In the genomic region with DNA sequence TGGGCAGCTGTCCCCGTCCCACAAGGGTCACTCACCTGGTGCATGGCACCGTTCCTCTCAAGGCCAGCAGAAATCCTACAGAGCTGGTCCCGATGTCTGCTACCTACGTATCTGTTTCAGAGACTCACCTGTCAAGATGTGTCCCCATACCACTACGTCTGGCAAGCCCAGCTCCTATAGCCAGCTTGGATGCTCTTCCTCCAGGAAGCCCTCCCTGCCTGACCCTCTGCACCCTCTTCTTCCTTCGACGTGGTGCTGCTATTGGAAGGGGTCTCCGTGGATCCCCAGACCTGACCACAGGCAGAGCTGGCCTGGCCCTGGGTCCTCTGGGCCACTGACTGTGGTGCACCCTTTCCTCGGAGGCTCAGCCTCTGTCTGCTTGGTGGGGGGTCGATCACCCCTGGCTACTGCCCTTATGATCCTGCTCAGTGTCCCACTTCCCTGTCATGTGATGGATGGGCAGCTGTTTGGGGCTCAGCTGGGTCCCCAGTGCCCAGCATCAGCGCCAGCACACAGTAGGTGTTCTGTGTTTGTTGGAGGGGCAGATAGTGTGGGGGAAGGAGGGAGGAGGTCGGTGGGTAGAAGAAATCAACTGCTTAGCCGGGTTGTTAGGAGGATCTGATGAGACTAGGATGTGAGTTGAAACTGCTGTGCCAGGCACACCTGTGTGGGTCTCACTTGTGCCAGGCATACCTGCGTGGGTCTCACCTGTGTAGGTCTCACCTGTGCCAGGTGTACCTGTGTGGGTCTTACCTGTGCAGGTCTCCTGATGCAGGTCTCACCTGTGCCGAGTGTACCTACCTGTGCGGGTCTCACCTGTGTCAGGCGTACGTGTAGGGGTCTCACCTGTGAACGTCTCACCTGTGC, we compare ENCODE assay signal across 29 cellular contexts. TPM values are rescaled to one million over a fixed set of nuclear protein-coding genes. Genes with fewer than 3 reads are reported as not detected.
A peak's percentile ranks its signal among the peaks of the same experiment; 100 is the strongest.
DNase-seq lines count a peak whose midpoint lies in the region; ATAC-seq, FAIRE-seq and TF ChIP-seq lines count a peak whose summit lies in the region.
"Had no signal": no experiment of that assay in that cellular context is flagged by ENCODE, and none has a peak within 500 bp of the region (broad histone marks: within the 10 kb centered on the region; RNA-seq: fewer than 3 reads in every experiment).

No MANE protein-coding gene starts in this region.

- FAIRE-seq in A549 (lab: Jason Lieb, UNC) (no peak), K562 (lab: Jason Lieb, UNC) (no peak), D721Med (lab: Jason Lieb, UNC) (no peak)
- FAIRE-seq: endometrium, HTR-8/SVneo, small intestine had no signal

- H3K27ac Mint-ChIP-seq in CD4-positive, alpha-beta memory T cell, result peak overlapping the region in 5 of 7 donors; percentile 27 to 79 (median 75)
- H3K27ac Mint-ChIP-seq in neural crest cell (ENCODE audit: unreplicated experiment) (no peak overlapping the region), chondrocyte (ENCODE audit: unreplicated experiment) (no peak overlapping the region)
- H3K27ac Mint-ChIP-seq: activated CD8-positive, alpha-beta T cell treated with anti-CD3 and anti-CD28 coated beads for 36 hours; CD14-positive monocyte; T-helper 1 cell treated with Interleukin-12 subunit alpha and Interleukin-12 subunit beta and Interleukin-4 antibody, amounts not matched to agents 30 μg/mL and 1 μg/mL, for 36 hours had no signal

- H3K27me3 ChIP-seq in CD4-positive, alpha-beta memory T cell (ENCODE audit: insufficient read depth, low read length), result no peaks in the 10 kb centered on the region
- H3K27me3 ChIP-seq in K562 (ENCODE audit: control insufficient read depth in 2 of 2, insufficient read depth in 2 of 2, low read length in 2 of 2), result no peaks in the 10 kb centered on the region
- H3K27me3 ChIP-seq: tibial nerve had no signal

- TF ChIP-seq EP300 in A549 (IDR thresholded peaks at IDR 0.05) (no peak), K562 (IDR thresholded peaks at IDR 0.05; ENCODE audit: low read length) (no peak)

- H4K20me1 ChIP-seq in K562 (replicated peaks; ENCODE audit: control insufficient read depth, insufficient read depth, low read length), result peaks cover 5% of the 10 kb centered on the region; the same call in 1 of the 2 replicates

- WGBS in A549 (ENCODE audit: missing lambda C conversion rate), result 87% methylated on average over 8 of the region's 19 CpGs
- 90% methylated on average over 13 of the region's 19 CpGs for WGBS in K562 (ENCODE audit: insufficient coverage, low coverage, missing lambda C conversion rate)

- H2AFZ ChIP-seq in K562 (ENCODE audit: low read depth, low read length), result no peak overlapping the region

- H3K4me3 Mint-ChIP-seq in CD4-positive, alpha-beta memory T cell, result no peak overlapping the region
- H3K4me3 Mint-ChIP-seq in neural crest cell, result peak overlapping the region; percentile 12
- no peak overlapping the region for H3K4me3 Mint-ChIP-seq in chondrocyte (ENCODE audit: unreplicated experiment)
- H3K4me3 Mint-ChIP-seq: activated CD8-positive, alpha-beta T cell treated with anti-CD3 and anti-CD28 coated beads for 36 hours; central memory CD8-positive, alpha-beta T cell; T-helper 1 cell treated with Interleukin-12 subunit alpha and Interleukin-12 subunit beta and Interleukin-4 antibody, amounts not matched to agents 30 μg/mL and 1 μg/mL, for 36 hours had no signal

- peaks cover 0 to under 1% (median under 1%) of the 10 kb centered on the region in 4 donors for H3K4me1 Mint-ChIP-seq in CD4-positive, alpha-beta memory T cell
- H3K4me1 Mint-ChIP-seq in neural crest cell (peaks cover 23% of the 10 kb centered on the region), chondrocyte (ENCODE audit: low read depth) (peaks cover 4% of the 10 kb centered on the region)

- H3K79me2 ChIP-seq in K562 (ENCODE audit: control insufficient read depth, insufficient read depth, low read length), result no peaks in the 10 kb centered on the region

- H3K4me2 ChIP-seq in A549 (no peak overlapping the region), K562 (ENCODE audit: insufficient read depth, low read length) (no peak overlapping the region)
- H3K4me2 ChIP-seq: KMS-11 had no signal

- no peak for DNase-seq in A549 (ENCODE audit: low read depth in 1 of 2, low spot score in 1 of 2)
- no peak for DNase-seq in CD4-positive, alpha-beta memory T cell
- DNase-seq in K562 (ENCODE audit: extremely low read depth in 1 of 4, low spot score in 3 of 4), result no peak
- DNase-seq in neural crest cell (ENCODE audit: low read depth, low spot score), result no peak
- DNase-seq in chondrocyte (ENCODE audit: low spot score), result no peak
- no peak for DNase-seq in D721Med (ENCODE audit: insufficient read length, low spot score)
- DNase-seq: activated CD4-positive, CD25-positive, alpha-beta regulatory T cell treated with anti-CD3 and anti-CD28 coated beads, Interleukin-2, amount 50 U/mL, for 72 hours; activated CD8-positive, alpha-beta T cell treated with anti-CD3 and anti-CD28 coated beads for 36 hours; activated effector memory CD4-positive, alpha-beta T cell treated with Interleukin-2 at 50 U/mL for 16 hours; dermis blood vessel endothelial cell; DMS 273 treated with DMSO at 0.1 percent for 48 hours; mesenchymal stem cell; NCI-H1417 treated with DMSO at 0.1 percent for 48 hours; NCI-H2081; NCI-H774; occipital lobe; small intestine; stimulated activated CD4-positive, alpha-beta T cell treated with anti-CD3 and anti-CD28 coated beads, Interleukin-2, amount 100 ng/mL, for 24 hours had no signal

- peaks cover 7 to 16% of the 10 kb centered on the region in 2 donors for H3K36me3 Mint-ChIP-seq in CD4-positive, alpha-beta memory T cell
- H3K36me3 Mint-ChIP-seq in neural crest cell (ENCODE audit: low read depth), result peaks cover 3% of the 10 kb centered on the region
- H3K36me3 Mint-ChIP-seq in chondrocyte (ENCODE audit: low read depth), result peaks cover 1% of the 10 kb centered on the region
- H3K36me3 Mint-ChIP-seq: CD14-positive monocyte had no signal

- BruUV-seq in K562 (replicated peaks; lab: Mats Ljungman, UMichigan), result no TSS peak

- no peaks in the 10 kb centered on the region for H3K9me3 Mint-ChIP-seq in CD4-positive, alpha-beta memory T cell
- H3K9me3 Mint-ChIP-seq in neural crest cell (no peaks in the 10 kb centered on the region), chondrocyte (ENCODE audit: low read depth) (no peaks in the 10 kb centered on the region)
- H3K9me3 Mint-ChIP-seq: activated CD8-positive, alpha-beta T cell treated with anti-CD3 and anti-CD28 coated beads for 36 hours; T-helper 1 cell treated with Interleukin-12 subunit alpha and Interleukin-12 subunit beta and Interleukin-4 antibody, amounts not matched to agents 30 μg/mL and 1 μg/mL, for 36 hours had no signal

- TF ChIP-seq RAD21 in A549 (conservative IDR thresholded peaks at IDR 0.05 in 1 of 2, IDR thresholded peaks at IDR 0.05 in 1 of 2) (no peak), K562 (CRISPR knock-in tag; conservative IDR thresholded peaks at IDR 0.05 in 1 of 2, IDR thresholded peaks at IDR 0.05 in 1 of 2) (no peak)

- CTCF ChIA-PET in A549 (lab: Yijun Ruan, JAX) (interaction anchor here (0.6 to 2.6 kb wide), 4 partner anchors 16 to 419 kb away, joined by 3 to 10 read pairs (median 3); no protein-coding TSS in a partner anchor), K562 (lab: Yijun Ruan, JAX; ENCODE audit: low intra/inter-chr PET ratio) (no interaction called here)
- CTCF ChIA-PET in CD4-positive, alpha-beta memory T cell (lab: Charles Lee; ENCODE audit: partially characterized antibody), result interaction anchor here (1.1 to 8.1 kb wide), 2 partner anchors 34 to 46 kb away, joined by 3 to 91 read pairs; no protein-coding TSS in a partner anchor

- POLR2A ChIA-PET in A549 (lab: Yijun Ruan, JAX), result no interaction called here
- POLR2A ChIA-PET in CD4-positive, alpha-beta memory T cell (lab: Charles Lee; ENCODE audit: partially characterized antibody), result no interaction called here
- POLR2A ChIA-PET in K562 (lab: Yijun Ruan, JAX), result interaction anchor here (0.6 to 1.4 kb wide), 3 partner anchors 26 to 332 kb away, joined by 3 to 5 read pairs (median 3); no protein-coding TSS in a partner anchor

- TF ChIP-seq POLR2A in A549 (IDR thresholded peaks at IDR 0.05; ENCODE audit: low read length) (no peak), K562 (conservative IDR thresholded peaks at IDR 0.05) (no peak)

- intact Hi-C loops in CD4-positive, alpha-beta memory T cell (cut with micrococcal nuclease), result no loop called here
- intact Hi-C loops in K562 (cut with micrococcal nuclease), result no loop called here

- H3K9ac ChIP-seq in K562 (ENCODE audit: insufficient read depth in 1 of 2, low read depth in 2 of 2, low read length in 2 of 2), result no peak overlapping the region
- H3K9ac ChIP-seq: KMS-11 had no signal

- H3K36me3 ChIP-seq in CD4-positive, alpha-beta memory T cell (ENCODE audit: insufficient read depth, low read length), result peaks cover 4% of the 10 kb centered on the region
- peaks cover 6% of the 10 kb centered on the region; the same call in 2 of the 3 replicates for H3K36me3 ChIP-seq in K562 (ENCODE audit: control insufficient read depth, insufficient read depth, low read length)
- H3K36me3 ChIP-seq: gastroesophageal sphincter had no signal

- no peak for TF ChIP-seq CTCF in A549 (IDR thresholded peaks at IDR 0.05)
- TF ChIP-seq CTCF in K562 (IDR thresholded peaks at IDR 0.05 in 2 of 3, conservative IDR thresholded peaks at IDR 0.05 in 1 of 3; ENCODE audit: insufficient read depth in 2 of 3, low read depth in 1 of 3, low read length in 3 of 3), result no peak
- TF ChIP-seq CTCF in neural crest cell (conservative IDR thresholded peaks at IDR 0.05), result no peak
- TF ChIP-seq CTCF in chondrocyte (IDR thresholded peaks at IDR 0.05), result no peak
- TF ChIP-seq CTCF in D721Med (IDR thresholded peaks at IDR 0.05; ENCODE audit: insufficient read depth, missing control alignments), result no peak

- ATAC-seq in A549 (no peak), K562 (no peak), HG02840 (IDR thresholded peaks at IDR 0.05; ENCODE audit: low FRiP score, unreplicated experiment) (no peak)
- ATAC-seq: gastroesophageal sphincter had no signal

- H3K9me3 ChIP-seq in A549 (no peaks in the 10 kb centered on the region), K562 (replicated peaks; ENCODE audit: control insufficient read depth, insufficient read depth, low read depth, low read length) (no peaks in the 10 kb centered on the region)
- H3K9me3 ChIP-seq in CD4-positive, alpha-beta memory T cell (ENCODE audit: control insufficient read depth in 1 of 2, low read length in 2 of 2), result no peaks in the 10 kb centered on the region
- H3K9me3 ChIP-seq: gastroesophageal sphincter, tibial nerve had no signal

- H3K4me3 ChIP-seq in A549 (no peak overlapping the region), K562 (no peak overlapping the region)
- H3K4me3 ChIP-seq in CD4-positive, alpha-beta memory T cell (ENCODE audit: low read length in 2 of 2), result no peak overlapping the region

- no peaks in the 10 kb centered on the region for H3K27me3 Mint-ChIP-seq in CD4-positive, alpha-beta memory T cell
- H3K27me3 Mint-ChIP-seq in neural crest cell (ENCODE audit: low read depth), result no peaks in the 10 kb centered on the region
- no peaks in the 10 kb centered on the region for H3K27me3 Mint-ChIP-seq in chondrocyte (ENCODE audit: low read depth)
- H3K27me3 Mint-ChIP-seq: activated CD8-positive, alpha-beta T cell treated with anti-CD3 and anti-CD28 coated beads for 36 hours; central memory CD8-positive, alpha-beta T cell had no signal

- no peaks in the 10 kb centered on the region for H3K9me1 ChIP-seq in K562 (ENCODE audit: control insufficient read depth, insufficient read depth, low read length)

- in situ Hi-C loops in K562 (cut with MboI), result no loop called here

- H3K4me1 ChIP-seq in A549, result no peaks in the 10 kb centered on the region
- H3K4me1 ChIP-seq in CD4-positive, alpha-beta memory T cell (ENCODE audit: insufficient read depth, low read length), result no peaks in the 10 kb centered on the region
- peaks cover 0 to 19% of the 10 kb centered on the region in 2 experiments; a peak in 2 of 5 replicates for H3K4me1 ChIP-seq in K562 (replicated peaks in 1 of 2; ENCODE audit: control insufficient read depth in 2 of 2, insufficient read depth in 2 of 2, low read length in 2 of 2)

- H3K27ac ChIP-seq in A549, result no peak overlapping the region
- H3K27ac ChIP-seq in CD4-positive, alpha-beta memory T cell (ENCODE audit: low read depth, low read length), result no peak overlapping the region
- H3K27ac ChIP-seq in K562 (ENCODE audit: extremely low read depth, low read depth, low read length), result no peak overlapping the region
- H3K27ac ChIP-seq: KMS-11, RWPE1 had no signal

RNA-seq across cellular contexts. Expression of a gene that starts 21.7 kb away (rescaled TPM):
- polyA plus RNA-seq in A549 (2011; rRNA removed) (3.3 and 3.8 TPM in 2 replicates), A549 (2017; fragmentation: RNase III; extraction: RNeasy Plus Mini Kit Qiagen cat#74134 plus additional on column Dnase treatment) (1.2 to 1.5 TPM (median 1.4 TPM) in 3 replicates), K562 (2011; rRNA removed) (0.77 and 1.5 TPM in 2 replicates), K562 (2014; fragmentation: Illumina TruSeq; extraction: Trizol) (0.74 and 0.75 TPM in 2 replicates), K562 (2014; fragmentation: Nextera tagmentation; extraction: Ambion mirVana) (under 1 TPM; 0.15 to 0.18 TPM), K562 (2014; rRNA removed) (1.1 and 1.5 TPM in 2 replicates)
- 4.6 and 5.2 TPM in 2 replicates for polyA plus RNA-seq in A549 (2012; cell fraction: cytosol; rRNA removed)
- 16.2 and 18.8 TPM in 2 replicates for polyA plus RNA-seq in A549 (2012; cell fraction: nucleus; rRNA removed)
- polyA minus RNA-seq in A549 (2011; rRNA and poly(A)+ RNA removed), result 2.9 and 3.6 TPM in 2 replicates
- under 1 TPM in 1 of 2 experiments, not detected in 1; 0.67 TPM for total RNA-seq in CD4-positive, alpha-beta memory T cell
- polyA plus RNA-seq in CD4-positive, alpha-beta memory T cell, result not detected
- 8.0 and 13.9 TPM in 2 replicates for total RNA-seq in K562 (2011; cell fraction: chromatin; rRNA removed; ENCODE audit: low replicate concordance)
- total RNA-seq in K562 (2011; cell fraction: nucleolus; rRNA removed), result 5.8 and 7.1 TPM in 2 replicates
- 7.0 and 9.0 TPM in 2 replicates for total RNA-seq in K562 (2011; cell fraction: nucleoplasm; rRNA removed)
- total RNA-seq in K562 (2014; rRNA removed) (0.36 and 0.78 TPM in 2 replicates), K562 (2014; rRNA removed; fragmentation: Illumina TruSeq; extraction: Trizol) (0.26 and 0.62 TPM in 2 replicates), K562 (2015; rRNA removed; fragmentation: Illumina TruSeq; extraction: Trizol) (0.30 and 0.43 TPM in 2 replicates), K562 (2021) (1.5 and 2.2 TPM in 2 replicates), neural crest cell (0.61 and 0.96 TPM in 2 replicates), chondrocyte (0.25 to 0.58 TPM (median 0.51 TPM) in 3 replicates)
- 1.2 and 1.3 TPM in 2 replicates for polyA plus RNA-seq in K562 (2011; cell fraction: cytosol; rRNA removed)
- polyA plus RNA-seq in K562 (2011; cell fraction: nucleus; rRNA removed), result 2.4 and 3.8 TPM in 2 replicates
- 0.48 and 1.4 TPM in 2 replicates for polyA plus RNA-seq in K562 (2012)
- polyA minus RNA-seq in K562 (2011; rRNA and poly(A)+ RNA removed), result 0.18 and 0.42 TPM in 2 replicates
- not detected in 2 replicates for polyA minus RNA-seq in K562 (2011; cell fraction: cytosol; rRNA and poly(A)+ RNA removed)
- 0.54 and 1.4 TPM in 2 replicates for polyA minus RNA-seq in K562 (2011; cell fraction: nucleus; rRNA and poly(A)+ RNA removed)
- total RNA-seq: dermis blood vessel endothelial cell, H4 had no signal
- polyA plus RNA-seq: CD14-positive monocyte had no signal

RNA-seq across cellular contexts. Expression of a gene that starts 28.7 kb away (rescaled TPM):
- polyA plus RNA-seq in A549 (2011; rRNA removed), result 7.1 and 8.5 TPM in 2 replicates
- 14.8 and 25.1 TPM in 2 replicates for polyA plus RNA-seq in A549 (2012; cell fraction: cytosol; rRNA removed)
- 35.0 and 39.1 TPM in 2 replicates for polyA plus RNA-seq in A549 (2012; cell fraction: nucleus; rRNA removed)
- polyA plus RNA-seq in A549 (2017; fragmentation: RNase III; extraction: RNeasy Plus Mini Kit Qiagen cat#74134 plus additional on column Dnase treatment), result 15.7 to 19.5 TPM (median 17.7 TPM) in 3 replicates
- polyA minus RNA-seq in A549 (2011; rRNA and poly(A)+ RNA removed), result 9.0 and 12.0 TPM in 2 replicates
- 10 to 100 TPM; 45.9 to 46.5 TPM for total RNA-seq in CD4-positive, alpha-beta memory T cell
- polyA plus RNA-seq in CD4-positive, alpha-beta memory T cell, result 10 to 100 TPM; 45.1 to 74.0 TPM
- 27.6 and 71.3 TPM in 2 replicates for total RNA-seq in K562 (2011; cell fraction: chromatin; rRNA removed; ENCODE audit: low replicate concordance)
- 52.4 and 59.9 TPM in 2 replicates for total RNA-seq in K562 (2011; cell fraction: nucleolus; rRNA removed)
- 38.4 and 39.2 TPM in 2 replicates for total RNA-seq in K562 (2011; cell fraction: nucleoplasm; rRNA removed)
- total RNA-seq in K562 (2014; rRNA removed), result 13.3 and 18.4 TPM in 2 replicates
- 3.1 and 4.6 TPM in 2 replicates for total RNA-seq in K562 (2014; rRNA removed; fragmentation: Illumina TruSeq; extraction: Trizol)
- total RNA-seq in K562 (2015; rRNA removed; fragmentation: Illumina TruSeq; extraction: Trizol), result 7.5 and 9.5 TPM in 2 replicates
- total RNA-seq in K562 (2021), result 21.0 and 26.2 TPM in 2 replicates
- 10.1 and 14.5 TPM in 2 replicates for polyA plus RNA-seq in K562 (2011; rRNA removed)
- 14.2 and 35.6 TPM in 2 replicates for polyA plus RNA-seq in K562 (2011; cell fraction: cytosol; rRNA removed)
- 22.8 and 38.7 TPM in 2 replicates for polyA plus RNA-seq in K562 (2011; cell fraction: nucleus; rRNA removed)
- polyA plus RNA-seq in K562 (2012), result 10.9 and 11.6 TPM in 2 replicates
- 6.6 and 9.5 TPM in 2 replicates for polyA plus RNA-seq in K562 (2014; fragmentation: Illumina TruSeq; extraction: Trizol)
- polyA plus RNA-seq in K562 (2014; fragmentation: Nextera tagmentation; extraction: Ambion mirVana), result under 1 TPM; 0.13 to 0.49 TPM
- polyA plus RNA-seq in K562 (2014; rRNA removed), result 18.6 and 20.3 TPM in 2 replicates
- 9.7 and 11.6 TPM in 2 replicates for polyA minus RNA-seq in K562 (2011; rRNA and poly(A)+ RNA removed)
- polyA minus RNA-seq in K562 (2011; cell fraction: cytosol; rRNA and poly(A)+ RNA removed), result 14.1 and 21.0 TPM in 2 replicates
- 22.3 and 30.8 TPM in 2 replicates for polyA minus RNA-seq in K562 (2011; cell fraction: nucleus; rRNA and poly(A)+ RNA removed)
- 11.9 and 13.6 TPM in 2 replicates for total RNA-seq in neural crest cell
- 10.6 to 17.2 TPM (median 15.1 TPM) in 3 replicates for total RNA-seq in chondrocyte

Comparison
In these comparisons a context has a peak if more than half of its experiments do, and no peak if none do; other contexts are left out.
1. H3K27ac Mint-ChIP-seq: peak in CD4-positive, alpha-beta memory T cell (5 of 7); none in neural crest cell (single experiment) and chondrocyte (single experiment).